Comparison of ENCODE assay signal across 6 cellular contexts in genomic region chr11:64869571-64870175, GRCh38. TPM values are rescaled to one million over a fixed set of nuclear protein-coding genes. Genes with fewer than 3 reads are reported as not detected.
A peak's percentile ranks its signal among the peaks of the same experiment; 100 is the strongest.
DNase-seq lines count a peak whose midpoint lies in the region; TF ChIP-seq lines count a peak whose summit lies in the region.

No MANE protein-coding gene starts in this region.

- peak; percentile 38 for TF ChIP-seq CTCF in AG09319 (IDR thresholded peaks at IDR 0.05; ENCODE audit: low read depth, low read length)
- peak in 1 of 6 experiments; percentile 26 for TF ChIP-seq CTCF in Peyer's patch (IDR thresholded peaks at IDR 0.05)

- H3K27me3 ChIP-seq in Peyer's patch: no peaks in the 10 kb centered on the region

- peaks cover 0 to 44% (median 0%) of the 10 kb centered on the region in 3 donors for H3K36me3 ChIP-seq in Peyer's patch

- peaks cover 9 to 34% (median 17%) of the 10 kb centered on the region in 3 donors for H3K36me3 Mint-ChIP-seq in immature natural killer cell

- no peak for TF ChIP-seq POLR2A in Peyer's patch (IDR thresholded peaks at IDR 0.05)

- H3K9me3 Mint-ChIP-seq in immature natural killer cell: no peaks in the 10 kb centered on the region

- H3K27me3 Mint-ChIP-seq in immature natural killer cell (ENCODE audit: low read depth in 3 of 3): peaks cover 7 to 21% (median 15%) of the 10 kb centered on the region in 3 donors

- no peaks in the 10 kb centered on the region for H3K9me3 ChIP-seq in Peyer's patch

- peak overlapping the region in 2 of 4 donors; percentile 26 to 29 for H3K4me3 ChIP-seq in Peyer's patch

- peak overlapping the region; percentile 48 to 94 (median 72) for H3K27ac ChIP-seq in Peyer's patch

- H3K27ac Mint-ChIP-seq in immature natural killer cell: peak overlapping the region; percentile 80 to 95 (median 92)

- peaks cover 18 to 92% (median 64%) of the 10 kb centered on the region in 4 donors for H3K4me1 ChIP-seq in Peyer's patch

- H3K4me3 Mint-ChIP-seq in immature natural killer cell: peak overlapping the region; percentile 74 to 90 (median 77)

- peaks cover 87 to 90% of the 10 kb centered on the region in 2 donors for H3K4me1 Mint-ChIP-seq in immature natural killer cell

- DNase-seq in AG09319 (ENCODE audit: extremely low read depth, low read depth): no peak
- DNase-seq in Peyer's patch: no peak
- peak in 1 of 3 donors; percentile 48 for DNase-seq in immature natural killer cell
- DNase-seq in UCSD-AML1 (lab: John Stamatoyannopoulos, UW; ENCODE audit: unreplicated experiment): no peak
- DNase-seq in NCI-H69 (lab: John Stamatoyannopoulos, UW): no peak
- DNase-seq in SKM-1 (lab: John Stamatoyannopoulos, UW; ENCODE audit: unreplicated experiment): no peak

RNA-seq across cellular contexts. Expression of gene EHD1, which starts 8.7 kb away (rescaled TPM):
- total RNA-seq in Peyer's patch: 100 to 1,000 TPM in 2 of 4 donors, 10 to 100 TPM in 2; 56.2 to 185 (median 98.6) TPM
- polyA plus RNA-seq in immature natural killer cell: 100 to 1,000 TPM; 136 to 247 (median 160) TPM

RNA-seq across cellular contexts. Expression of gene CDC42BPG, which starts 25.2 kb away (rescaled TPM):
- 10 to 100 TPM; 25.6 to 78.6 (median 52.1) TPM for total RNA-seq in Peyer's patch
- under 1 TPM in 2 of 3 donors, not detected in 1; 0.13 to 0.22 TPM for polyA plus RNA-seq in immature natural killer cell

RNA-seq across cellular contexts. Expression of gene ATG2A, which starts 47.3 kb away (rescaled TPM):
- total RNA-seq in Peyer's patch: 10 to 100 TPM; 38.8 to 79.6 (median 66.6) TPM
- 10 to 100 TPM in 1 of 3 donors, 1 to 10 TPM in 2; 3.7 to 10.0 (median 6.7) TPM for polyA plus RNA-seq in immature natural killer cell

RNA-seq across cellular contexts. Expression of gene PPP2R5B, which starts 54.8 kb away (rescaled TPM):
- total RNA-seq in Peyer's patch: 10 to 100 TPM; 20.0 to 46.2 (median 22.5) TPM
- 10 to 100 TPM in 2 of 3 donors, 1 to 10 TPM in 1; 7.8 to 14.6 (median 14.0) TPM for polyA plus RNA-seq in immature natural killer cell

RNA-seq across cellular contexts. Expression of gene MEN1, which starts 59.3 kb away (rescaled TPM):
- total RNA-seq in Peyer's patch: 10 to 100 TPM; 20.3 to 47.0 (median 31.9) TPM
- 10 to 100 TPM; 15.3 to 36.1 (median 27.1) TPM for polyA plus RNA-seq in immature natural killer cell
